21 cellular contexts compared by ENCODE assay signal in genomic region chr18:67154979-67155378, GRCh38.
"Had no signal": no experiment of that assay in that cellular context is flagged by ENCODE, and none has a peak within 500 bp of the region (broad histone marks: within the 10 kb centered on the region; RNA-seq: fewer than 3 reads in every experiment).

No MANE protein-coding gene starts in this region.

- H3K27me3 ChIP-seq: right atrium auricular region, sigmoid colon, testis, tibial artery had no signal

- ATAC-seq: naive thymus-derived CD4-positive, alpha-beta T cell; stimulated activated memory B cell treated with anti-CD40 and anti-IgM and Interleukin-4, amounts not matched to agents 10 μg/mL and 1 μg/mL and 100 μg/mL, for 72 hours; stimulated activated naive CD8-positive, alpha-beta T cell treated with anti-CD3 and anti-CD28 coated beads, Interleukin-15, Interleukin-2, amounts not matched to agents 100 U/mL and 50 U/mL, for 24 hours had no signal

- H3K27ac Mint-ChIP-seq: memory B cell; mesothelial cell of epicardium; naive thymus-derived CD4-positive, alpha-beta T cell; nephron; stimulated activated memory B cell treated with anti-CD40 and anti-IgM and Interleukin-4, amounts not matched to agents 10 μg/mL and 1 μg/mL and 100 μg/mL, for 72 hours; type B pancreatic cell had no signal

- H3K27me3 Mint-ChIP-seq: memory B cell; stimulated activated memory B cell treated with anti-CD40 and anti-IgM and Interleukin-4, amounts not matched to agents 10 μg/mL and 1 μg/mL and 100 μg/mL, for 72 hours; type B pancreatic cell had no signal

- H3K4me3 ChIP-seq: coronary artery, lung, prostate gland, right atrium auricular region, sigmoid colon, testis, tibial artery had no signal

- H3K4me1 Mint-ChIP-seq: memory B cell; naive thymus-derived CD4-positive, alpha-beta T cell; nephron; stimulated activated memory B cell treated with anti-CD40 and anti-IgM and Interleukin-4, amounts not matched to agents 10 μg/mL and 1 μg/mL and 100 μg/mL, for 72 hours had no signal

- H3K36me3 ChIP-seq: prostate gland, right atrium auricular region, sigmoid colon, tibial artery had no signal

- H3K36me3 Mint-ChIP-seq: memory B cell; mesothelial cell of epicardium; naive thymus-derived CD4-positive, alpha-beta T cell; stimulated activated memory B cell treated with anti-CD40 and anti-IgM and Interleukin-4, amounts not matched to agents 10 μg/mL and 1 μg/mL and 100 μg/mL, for 72 hours; type B pancreatic cell had no signal

- H3K9me3 Mint-ChIP-seq: memory B cell; mesothelial cell of epicardium; naive thymus-derived CD4-positive, alpha-beta T cell; nephron; stimulated activated memory B cell treated with anti-CD40 and anti-IgM and Interleukin-4, amounts not matched to agents 10 μg/mL and 1 μg/mL and 100 μg/mL, for 72 hours; type B pancreatic cell had no signal

- H3K4me3 Mint-ChIP-seq: memory B cell; mesothelial cell of epicardium; naive thymus-derived CD4-positive, alpha-beta T cell; nephron; stimulated activated memory B cell treated with anti-CD40 and anti-IgM and Interleukin-4, amounts not matched to agents 10 μg/mL and 1 μg/mL and 100 μg/mL, for 72 hours; type B pancreatic cell had no signal

- H3K9me3 ChIP-seq: prostate gland, right atrium auricular region, sigmoid colon, testis, tibial artery had no signal

- H3K4me1 ChIP-seq: prostate gland, right atrium auricular region, sigmoid colon, testis, tibial artery had no signal

- H3K27ac ChIP-seq: coronary artery, prostate gland, right atrium auricular region, sigmoid colon, testis, tibial artery had no signal

- DNase-seq: dermis blood vessel endothelial cell; effector memory CD4-positive, alpha-beta T cell; hypothalamus; naive thymus-derived CD4-positive, alpha-beta T cell; nucleus accumbens; sigmoid colon; stimulated activated CD4-positive, alpha-beta T cell treated with anti-CD3 and anti-CD28 coated beads, Interleukin-2, amount 100 ng/mL, for 24 hours; stimulated activated CD4-positive, alpha-beta T cell treated with anti-CD3 and anti-CD28 coated beads, Interleukin-4, amount 100 ng/mL, for 24 hours; stimulated activated naive CD8-positive, alpha-beta T cell treated with anti-CD3 and anti-CD28 coated beads, Interleukin-15, Interleukin-2, amounts not matched to agents 100 U/mL and 50 U/mL, for 24 hours; substantia nigra; testis; tibial artery had no signal
